8 cellular contexts compared by ENCODE assay signal in genomic region chr5:68225188-68225910, GRCh38. TPM values are rescaled to one million over a fixed set of nuclear protein-coding genes. Genes with fewer than 3 reads are reported as not detected.
DNase-seq lines count a peak whose midpoint lies in the region; ATAC-seq and TF ChIP-seq lines count a peak whose summit lies in the region.

No MANE protein-coding gene starts in this region.

- H3K27me3 ChIP-seq in kidney epithelial cell (ENCODE audit: control insufficient read depth, insufficient read depth, low read length) (no peaks in the 10 kb centered on the region), thoracic aorta (replicated peaks; ENCODE audit: insufficient read depth) (no peaks in the 10 kb centered on the region)

- peaks cover 39 to 67% of the 10 kb centered on the region in 2 donors for H3K4me1 ChIP-seq in thoracic aorta (ENCODE audit: control insufficient read depth in 1 of 2, low read depth in 2 of 2)

- H3K4me3 ChIP-seq in kidney epithelial cell (ENCODE audit: low read depth, low read length) (no peak overlapping the region), thoracic aorta (peak overlapping the region; percentile 9)

- DNase-seq in DMS79 treated with DMSO at 0.1 percent for 48 hours (lab: John Stamatoyannopoulos, UW) (peak; percentile 20), DMS79 (lab: John Stamatoyannopoulos, UW) (no peak), amniotic epithelial cell (ENCODE audit: low read depth) (peak; percentile 86), kidney epithelial cell (ENCODE audit: low read depth) (peak; percentile 52), thoracic aorta (ENCODE audit: low spot score) (peak; percentile 37), NCI-H146 (lab: John Stamatoyannopoulos, UW) (no peak), retina (no peak), GM10266 (ENCODE audit: extremely low spot score) (no peak)

- ATAC-seq in thoracic aorta (ENCODE audit: insufficient number of reproducible peaks, low FRiP score, low read depth), result no peak

- TF ChIP-seq CTCF in kidney epithelial cell (IDR thresholded peaks at IDR 0.05; ENCODE audit: insufficient read depth, low read length, poor library complexity, severe bottlenecking) (no peak), thoracic aorta (IDR thresholded peaks at IDR 0.05) (no peak), GM10266 (IDR thresholded peaks at IDR 0.05; ENCODE audit: control insufficient read depth, insufficient read depth, low read depth, missing control alignments) (no peak)

- H3K9me3 ChIP-seq in thoracic aorta, result no peaks in the 10 kb centered on the region

- H3K36me3 ChIP-seq in kidney epithelial cell (ENCODE audit: control insufficient read depth, insufficient read depth, low read length) (no peaks in the 10 kb centered on the region), thoracic aorta (peaks cover 14% of the 10 kb centered on the region)

- H3K27ac ChIP-seq in thoracic aorta, result no peak overlapping the region

RNA-seq across cellular contexts. Expression of gene PIK3R1, which starts 9.8 kb away (rescaled TPM):
- total RNA-seq in kidney epithelial cell (17.4 and 21.1 TPM in 2 replicates), thoracic aorta (10 to 100 TPM; 81.8 to 91.5 TPM)

Comparison
In these comparisons a context has a peak if more than half of its experiments do, and no peak if none do; other contexts are left out.
1. DNase-seq: peak in DMS79 treated with DMSO at 0.1 percent for 48 hours (single experiment), amniotic epithelial cell (single experiment), kidney epithelial cell (single experiment) and thoracic aorta (single experiment); none in DMS79 (single experiment), NCI-H146 (single experiment), retina (single experiment) and GM10266 (single experiment).